10 cellular contexts compared by ENCODE assay signal in the genomic region with DNA sequence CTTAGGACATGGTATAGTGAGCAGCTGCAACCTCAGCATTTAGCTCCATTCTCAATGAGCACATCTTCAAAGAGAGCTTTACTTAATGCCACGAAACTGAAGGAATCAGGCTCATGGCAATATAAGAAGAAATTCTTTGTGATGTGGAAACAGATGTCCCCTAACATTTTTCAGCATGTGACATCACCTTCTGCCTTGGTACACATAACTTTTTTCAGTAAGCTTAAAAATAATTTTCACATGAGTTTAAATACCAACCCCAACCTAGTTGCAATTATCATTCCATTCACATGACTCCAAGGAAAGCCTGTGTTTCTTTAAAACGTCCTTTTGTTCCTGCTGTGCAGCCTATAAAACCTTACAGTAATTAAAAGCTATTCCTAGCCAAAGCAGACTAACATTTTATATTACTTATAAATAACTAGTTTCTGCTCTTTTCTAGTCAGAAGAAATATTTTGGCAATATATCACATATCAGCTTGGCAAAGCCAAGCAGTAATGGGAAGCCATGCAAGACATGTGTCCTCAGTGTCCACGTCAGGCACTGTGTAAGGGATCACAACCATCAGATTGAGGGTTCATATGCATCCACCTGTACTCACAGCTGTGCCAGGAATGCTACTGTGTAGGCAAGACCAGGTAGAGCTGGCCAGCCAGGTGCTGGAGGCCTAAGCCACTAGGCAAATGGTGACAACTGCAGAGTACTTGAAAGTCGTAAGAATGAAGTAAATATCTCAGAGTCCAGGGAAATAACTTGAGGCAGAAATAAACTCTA.
DNase-seq lines count a peak whose midpoint lies in the region; ATAC-seq and TF ChIP-seq lines count a peak whose summit lies in the region.
"Had no signal": no experiment of that assay in that cellular context is flagged by ENCODE, and none has a peak within 500 bp of the region (broad histone marks: within the 10 kb centered on the region; RNA-seq: fewer than 3 reads in every experiment).

No MANE protein-coding gene starts in this region.

- no peaks in the 10 kb centered on the region for H3K9me3 Mint-ChIP-seq in activated CD4-positive, alpha-beta memory T cell treated with anti-CD3 and anti-CD28 coated beads for 36 hours

- H3K4me1 Mint-ChIP-seq in activated CD4-positive, alpha-beta memory T cell treated with anti-CD3 and anti-CD28 coated beads for 36 hours (ENCODE audit: low read depth): peaks cover 78% of the 10 kb centered on the region

- WGBS in heart left ventricle, 4 donors: 45 to 58% (median 52%) methylated on average over 4 of the region's 4 CpGs
- WGBS in ovary, 3 donors: 53 to 60% (median 53%) methylated on average over 4 of the region's 4 CpGs

- DNase-seq in heart left ventricle (no peak), cardiac septum (ENCODE audit: low spot score) (no peak), glomerular visceral epithelial cell (ENCODE audit: extremely low spot score) (peak; percentile 91), upper lobe of right lung (no peak), ovary (no peak), GF-D8 (lab: John Stamatoyannopoulos, UW) (no peak), NCI-H345 treated with DMSO at 0.1 percent for 48 hours (lab: John Stamatoyannopoulos, UW; ENCODE audit: unreplicated experiment) (no peak)
- no peak for DNase-seq in activated CD4-positive, alpha-beta memory T cell treated with anti-CD3 and anti-CD28 coated beads for 36 hours
- DNase-seq: NCI-H2081 treated with DMSO at 0.1 percent for 48 hours had no signal

- H3K9me3 ChIP-seq in heart left ventricle (no peaks in the 10 kb centered on the region), upper lobe of right lung (no peaks in the 10 kb centered on the region), ovary (no peaks in the 10 kb centered on the region)

- H3K4me1 ChIP-seq in heart left ventricle (peaks cover 0 to 61% (median 34%) of the 10 kb centered on the region in 12 donors), upper lobe of right lung (peaks cover 3% of the 10 kb centered on the region), ovary (ENCODE audit: insufficient read depth) (peaks cover 4% of the 10 kb centered on the region)

- CTCF ChIA-PET in activated CD4-positive, alpha-beta memory T cell treated with anti-CD3 and anti-CD28 coated beads for 36 hours (lab: Charles Lee): interaction anchor here (1.4 to 3.2 kb wide), 5 partner anchors 18 to 37 kb away, joined by 5 to 19 read pairs (median 6); no protein-coding TSS in a partner anchor

- H3K27me3 ChIP-seq in heart left ventricle: no peaks in the 10 kb centered on the region
- H3K27me3 ChIP-seq in upper lobe of right lung: no peaks in the 10 kb centered on the region
- no peaks in the 10 kb centered on the region for H3K27me3 ChIP-seq in ovary

- no peaks in the 10 kb centered on the region for H3K27me3 Mint-ChIP-seq in activated CD4-positive, alpha-beta memory T cell treated with anti-CD3 and anti-CD28 coated beads for 36 hours

- no peak for TF ChIP-seq CTCF in heart left ventricle (IDR thresholded peaks at IDR 0.05)
- no peak for TF ChIP-seq CTCF in upper lobe of right lung (IDR thresholded peaks at IDR 0.05)
- no peak for TF ChIP-seq CTCF in ovary (IDR thresholded peaks at IDR 0.05)

- H3K27ac ChIP-seq in heart left ventricle (peak overlapping the region in 11 of 12 donors; percentile 23 to 73 (median 48)), upper lobe of right lung (no peak overlapping the region), ovary (no peak overlapping the region)

- POLR2A ChIA-PET in activated CD4-positive, alpha-beta memory T cell treated with anti-CD3 and anti-CD28 coated beads for 36 hours (lab: Charles Lee): interaction anchor here (1.1 to 3.6 kb wide), 10 partner anchors 7 to 327 kb away, joined by 3 to 41 read pairs (median 6); no protein-coding TSS in a partner anchor

- ATAC-seq in heart left ventricle (peak in 2 of 4 donors; percentile 37 to 46), upper lobe of right lung (peak; percentile 37)
- ATAC-seq: left lobe of liver had no signal

- TF ChIP-seq EP300 in ovary (IDR thresholded peaks at IDR 0.05): no peak

- H3K36me3 ChIP-seq in heart left ventricle (no peaks in the 10 kb centered on the region), upper lobe of right lung (no peaks in the 10 kb centered on the region), ovary (no peaks in the 10 kb centered on the region)

- no peak overlapping the region for H3K4me3 Mint-ChIP-seq in activated CD4-positive, alpha-beta memory T cell treated with anti-CD3 and anti-CD28 coated beads for 36 hours

- TF ChIP-seq POLR2A in heart left ventricle (IDR thresholded peaks at IDR 0.05) (no peak), ovary (IDR thresholded peaks at IDR 0.05) (no peak)

- peaks cover 26% of the 10 kb centered on the region for H3K36me3 Mint-ChIP-seq in activated CD4-positive, alpha-beta memory T cell treated with anti-CD3 and anti-CD28 coated beads for 36 hours

- H3K4me3 ChIP-seq in heart left ventricle (no peak overlapping the region), upper lobe of right lung (no peak overlapping the region), ovary (no peak overlapping the region)

- intact Hi-C loops in heart left ventricle (cut with DNase I): loop anchor here in 1 of 10 donors (10.0 kb wide), 1 partner anchor 255 kb away; no protein-coding TSS in a partner anchor
- intact Hi-C loops in cardiac septum (cut with DNase I): no loop called here
- intact Hi-C loops in activated CD4-positive, alpha-beta memory T cell treated with anti-CD3 and anti-CD28 coated beads for 36 hours (cut with micrococcal nuclease): loop anchor here (10.0 kb wide), 1 partner anchor 1135 kb away; a partner anchor contains a TSS
- intact Hi-C loops in upper lobe of right lung (cut with DNase I): no loop called here
- intact Hi-C loops in ovary (cut with DNase I): no loop called here

- H3K27ac Mint-ChIP-seq in activated CD4-positive, alpha-beta memory T cell treated with anti-CD3 and anti-CD28 coated beads for 36 hours: peak overlapping the region; percentile 85

Comparison
In these comparisons a context has a peak if more than half of its experiments do, and no peak if none do; other contexts are left out.
1. H3K27ac ChIP-seq: peak in heart left ventricle (11 of 12); none in upper lobe of right lung (single experiment) and ovary (0 of 2).